ENCODE assay signal across 23 cellular contexts in the genomic region with DNA sequence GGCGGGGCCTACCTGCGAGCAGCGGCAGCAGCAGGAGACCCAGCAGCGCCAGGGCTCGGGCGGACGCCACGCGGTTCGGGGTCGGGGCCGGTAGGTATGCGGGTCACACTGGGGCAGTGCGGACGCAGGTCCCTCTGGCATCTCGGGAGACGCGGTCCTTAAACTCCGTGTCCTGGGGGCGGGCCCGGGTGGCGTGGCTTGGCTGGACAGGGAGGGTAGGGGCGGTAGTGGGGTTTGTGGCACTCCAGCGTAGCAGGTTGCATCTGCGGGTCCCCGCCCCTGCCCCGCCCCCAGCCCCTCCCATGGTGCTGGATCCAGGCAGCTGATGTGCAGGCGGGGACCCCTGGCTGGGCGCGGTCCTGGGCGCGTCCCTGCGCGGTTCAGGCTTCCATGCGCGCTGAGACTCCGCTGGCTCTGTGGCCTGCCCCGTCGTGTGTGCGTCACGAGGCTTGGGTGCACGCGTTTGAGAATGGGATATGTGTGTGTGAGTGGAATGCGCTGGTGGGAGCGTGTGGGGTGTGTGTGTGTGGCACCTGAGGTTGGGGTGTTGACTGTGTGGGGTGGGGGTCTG.
A peak's percentile ranks its signal among the peaks of the same experiment; 100 is the strongest.
DNase-seq lines count a peak whose midpoint lies in the region; ATAC-seq and TF ChIP-seq lines count a peak whose summit lies in the region.
"Had no signal": no experiment of that assay in that cellular context is flagged by ENCODE, and none has a peak within 500 bp of the region (broad histone marks: within the 10 kb centered on the region; RNA-seq: fewer than 3 reads in every experiment).

No MANE protein-coding gene starts in this region.

- H4K20me1 ChIP-seq in SK-N-SH (ENCODE audit: insufficient read depth) = no peaks in the 10 kb centered on the region

- WGBS in SK-N-SH (ENCODE audit: low lambda C conversion rate) = 47% methylated on average over 21 of the region's 45 CpGs
- 6% methylated on average over 45 of the region's 45 CpGs for WGBS in right cardiac atrium

- H3K9me3 ChIP-seq in SK-N-SH (no peaks in the 10 kb centered on the region), right cardiac atrium (ENCODE audit: control insufficient read depth, low read length) (no peaks in the 10 kb centered on the region)
- H3K9me3 ChIP-seq: MG63 had no signal

- DNase-seq in SK-N-SH (peak; percentile 42), NCI-H526 treated with DMSO at 0.1 percent for 48 hours (lab: John Stamatoyannopoulos, UW) (peak; percentile 10), right cardiac atrium (no peak), osteocyte (ENCODE audit: extremely low spot score, unreplicated experiment) (peak; percentile 84), DMS79 treated with DMSO at 0.1 percent for 48 hours (lab: John Stamatoyannopoulos, UW) (no peak), SW480 (ENCODE audit: low spot score) (no peak)
- DNase-seq in activated CD8-positive, alpha-beta T cell treated with anti-CD3 and anti-CD28 coated beads for 36 hours = no peak
- DNase-seq: activated CD4-positive, alpha-beta T cell treated with anti-CD3 and anti-CD28 coated beads for 36 hours; activated gamma-delta T cell treated with Interleukin-2 at 50 U/mL for 16 hours; cerebellar nuclear complex; HCEC 1CT; hippocampal formation; IMR-90; left cardiac atrium; MG63; NCI-H146; NCI-H446; RPMI8226; stimulated activated CD4-positive, alpha-beta T cell treated with anti-CD3 and anti-CD28 coated beads, Interleukin-12 subunit alpha, Interleukin-12 subunit beta, amount 100 ng/mL, for 4 hours had no signal

- TF ChIP-seq RAD21 in SK-N-SH (IDR thresholded peaks at IDR 0.05; ENCODE audit: low read length) = no peak

- no peaks in the 10 kb centered on the region for H3K27me3 ChIP-seq in SK-N-SH (ENCODE audit: insufficient read depth)
- H3K27me3 ChIP-seq in right cardiac atrium (ENCODE audit: control insufficient read depth, insufficient read depth) = no peaks in the 10 kb centered on the region
- H3K27me3 ChIP-seq: MG63 had no signal

- no peaks in the 10 kb centered on the region for H3K36me3 ChIP-seq in SK-N-SH (replicated peaks in 1 of 2; ENCODE audit: control insufficient read depth in 1 of 2, insufficient read depth in 2 of 2, low read length in 1 of 2)
- H3K36me3 ChIP-seq: MG63 had no signal

- no peaks in the 10 kb centered on the region for H3K9me2 ChIP-seq in SK-N-SH

- H3K79me2 ChIP-seq in SK-N-SH (ENCODE audit: insufficient read depth) = no peaks in the 10 kb centered on the region

- H3K4me2 ChIP-seq in SK-N-SH = no peak overlapping the region

- no peak for TF ChIP-seq CTCF in SK-N-SH (IDR thresholded peaks at IDR 0.05)
- no peak for TF ChIP-seq CTCF in osteocyte (IDR thresholded peaks at IDR 0.05)
- no peak for TF ChIP-seq CTCF in activated CD8-positive, alpha-beta T cell treated with anti-CD3 and anti-CD28 coated beads for 36 hours (IDR thresholded peaks at IDR 0.05)

- H3K9me3 Mint-ChIP-seq in osteocyte (ENCODE audit: unreplicated experiment) = peaks cover 12% of the 10 kb centered on the region
- peaks cover 5% of the 10 kb centered on the region for H3K9me3 Mint-ChIP-seq in activated CD8-positive, alpha-beta T cell treated with anti-CD3 and anti-CD28 coated beads for 36 hours

- H3K4me1 ChIP-seq in SK-N-SH (ENCODE audit: control insufficient read depth in 1 of 2, insufficient read depth in 2 of 2, low read depth in 1 of 2, low read length in 1 of 2) = no peaks in the 10 kb centered on the region
- H3K4me1 ChIP-seq in right cardiac atrium (ENCODE audit: control insufficient read depth, insufficient read depth, low read length) = no peaks in the 10 kb centered on the region

- H3K27ac Mint-ChIP-seq in osteocyte (ENCODE audit: unreplicated experiment) = no peak overlapping the region
- H3K27ac Mint-ChIP-seq in activated CD8-positive, alpha-beta T cell treated with anti-CD3 and anti-CD28 coated beads for 36 hours = no peak overlapping the region
- H3K27ac Mint-ChIP-seq: activated CD4-positive, alpha-beta T cell treated with anti-CD3 and anti-CD28 coated beads for 36 hours had no signal

- no peak overlapping the region for H3K4me3 ChIP-seq in SK-N-SH (ENCODE audit: low read depth in 2 of 2, low read length in 1 of 2)
- H3K4me3 ChIP-seq in right cardiac atrium (ENCODE audit: low read length) = no peak overlapping the region
- H3K4me3 ChIP-seq: GM12878, MG63 had no signal

- no peaks in the 10 kb centered on the region for H3K36me3 Mint-ChIP-seq in osteocyte (ENCODE audit: unreplicated experiment)
- H3K36me3 Mint-ChIP-seq in activated CD8-positive, alpha-beta T cell treated with anti-CD3 and anti-CD28 coated beads for 36 hours (ENCODE audit: low read depth) = no peaks in the 10 kb centered on the region

- H3K9ac ChIP-seq in SK-N-SH = no peak overlapping the region

- no peaks in the 10 kb centered on the region for H3K4me1 Mint-ChIP-seq in osteocyte (ENCODE audit: unreplicated experiment)
- peaks cover 4% of the 10 kb centered on the region for H3K4me1 Mint-ChIP-seq in activated CD8-positive, alpha-beta T cell treated with anti-CD3 and anti-CD28 coated beads for 36 hours (ENCODE audit: low read depth)
- H3K4me1 Mint-ChIP-seq: activated CD4-positive, alpha-beta T cell treated with anti-CD3 and anti-CD28 coated beads for 36 hours; neural crest cell had no signal

- H3K27me3 Mint-ChIP-seq in osteocyte (ENCODE audit: unreplicated experiment) = no peaks in the 10 kb centered on the region
- H3K27me3 Mint-ChIP-seq in activated CD8-positive, alpha-beta T cell treated with anti-CD3 and anti-CD28 coated beads for 36 hours = peaks cover 17% of the 10 kb centered on the region

- ATAC-seq in SK-N-SH treated with all-trans-retinoic acid at 6 μM for 48 hours = no peak
- peak; percentile 28 to 55 for ATAC-seq in right cardiac atrium
- ATAC-seq in activated CD8-positive, alpha-beta T cell treated with anti-CD3 and anti-CD28 coated beads for 36 hours = no peak
- ATAC-seq: activated CD4-positive, alpha-beta T cell treated with anti-CD3 and anti-CD28 coated beads for 36 hours; GM12878 had no signal

- intact Hi-C loops in right cardiac atrium (cut with DNase I) = no loop called here
- intact Hi-C loops in activated CD8-positive, alpha-beta T cell treated with anti-CD3 and anti-CD28 coated beads for 36 hours (cut with micrococcal nuclease) = no loop called here

- no peaks in the 10 kb centered on the region for H3F3A ChIP-seq in SK-N-SH (replicated peaks; ENCODE audit: insufficient read depth)

- POLR2A ChIA-PET in SK-N-SH (lab: Yijun Ruan, JAX) = no interaction called here
- POLR2A ChIA-PET in activated CD8-positive, alpha-beta T cell treated with anti-CD3 and anti-CD28 coated beads for 36 hours (lab: Charles Lee) = no interaction called here

- no peak for TF ChIP-seq EP300 in SK-N-SH (IDR thresholded peaks at IDR 0.05; ENCODE audit: borderline replicate concordance in 1 of 2, low read depth in 1 of 2, low read length in 1 of 2)

- H2AFZ ChIP-seq in SK-N-SH (ENCODE audit: low read depth) = no peak overlapping the region

- no peak overlapping the region for H3K27ac ChIP-seq in SK-N-SH (ENCODE audit: low read depth in 2 of 2, low read length in 1 of 2)
- no peak overlapping the region for H3K27ac ChIP-seq in right cardiac atrium (ENCODE audit: low read length)
- H3K27ac ChIP-seq: C4-2B had no signal

- CTCF ChIA-PET in SK-N-SH (lab: Yijun Ruan, JAX) = no interaction called here
- CTCF ChIA-PET in activated CD8-positive, alpha-beta T cell treated with anti-CD3 and anti-CD28 coated beads for 36 hours (lab: Charles Lee) = no interaction called here

- no peak overlapping the region for H3K4me3 Mint-ChIP-seq in osteocyte (ENCODE audit: unreplicated experiment)
- no peak overlapping the region for H3K4me3 Mint-ChIP-seq in activated CD8-positive, alpha-beta T cell treated with anti-CD3 and anti-CD28 coated beads for 36 hours
- H3K4me3 Mint-ChIP-seq: activated CD4-positive, alpha-beta T cell treated with anti-CD3 and anti-CD28 coated beads for 36 hours; neural crest cell had no signal

TF ChIP-seq in SK-N-SH, 30 proteins besides CTCF, POLR2A, EP300 and RAD21 (continues in another document):
- TF ChIP-seq CHD2 (IDR thresholded peaks at IDR 0.05; ENCODE audit: low read length, partially characterized antibody) (no peak), FOXM1 (IDR thresholded peaks at IDR 0.05; ENCODE audit: low read depth) (no peak), RFX5 (IDR thresholded peaks at IDR 0.05; ENCODE audit: low read length) (no peak)
- TF ChIP-seq, protein P1, sequence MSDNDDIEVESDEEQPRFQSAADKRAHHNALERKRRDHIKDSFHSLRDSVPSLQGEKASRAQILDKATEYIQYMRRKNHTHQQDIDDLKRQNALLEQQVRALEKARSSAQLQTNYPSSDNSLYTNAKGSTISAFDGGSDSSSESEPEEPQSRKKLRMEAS (IDR thresholded peaks at IDR 0.05; ENCODE audit: low read depth) = no peak
- TF ChIP-seq, protein P2, sequence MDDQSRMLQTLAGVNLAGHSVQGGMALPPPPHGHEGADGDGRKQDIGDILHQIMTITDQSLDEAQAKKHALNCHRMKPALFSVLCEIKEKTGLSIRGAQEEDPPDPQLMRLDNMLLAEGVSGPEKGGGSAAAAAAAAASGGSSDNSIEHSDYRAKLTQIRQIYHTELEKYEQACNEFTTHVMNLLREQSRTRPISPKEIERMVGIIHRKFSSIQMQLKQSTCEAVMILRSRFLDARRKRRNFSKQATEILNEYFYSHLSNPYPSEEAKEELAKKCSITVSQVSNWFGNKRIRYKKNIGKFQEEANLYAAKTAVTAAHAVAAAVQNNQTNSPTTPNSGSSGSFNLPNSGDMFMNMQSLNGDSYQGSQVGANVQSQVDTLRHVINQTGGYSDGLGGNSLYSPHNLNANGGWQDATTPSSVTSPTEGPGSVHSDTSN (IDR thresholded peaks at IDR 0.05) = no peak

TF ChIP-seq in SK-N-SH treated with all-trans-retinoic acid at 6 μM for 48 hours, 23 proteins besides CTCF, POLR2A, EP300 and RAD21 (continues in another document):
- no peak for TF ChIP-seq ESRRG (CRISPR knock-in tag; IDR thresholded peaks at IDR 0.05)
- TF ChIP-seq, protein P3, sequence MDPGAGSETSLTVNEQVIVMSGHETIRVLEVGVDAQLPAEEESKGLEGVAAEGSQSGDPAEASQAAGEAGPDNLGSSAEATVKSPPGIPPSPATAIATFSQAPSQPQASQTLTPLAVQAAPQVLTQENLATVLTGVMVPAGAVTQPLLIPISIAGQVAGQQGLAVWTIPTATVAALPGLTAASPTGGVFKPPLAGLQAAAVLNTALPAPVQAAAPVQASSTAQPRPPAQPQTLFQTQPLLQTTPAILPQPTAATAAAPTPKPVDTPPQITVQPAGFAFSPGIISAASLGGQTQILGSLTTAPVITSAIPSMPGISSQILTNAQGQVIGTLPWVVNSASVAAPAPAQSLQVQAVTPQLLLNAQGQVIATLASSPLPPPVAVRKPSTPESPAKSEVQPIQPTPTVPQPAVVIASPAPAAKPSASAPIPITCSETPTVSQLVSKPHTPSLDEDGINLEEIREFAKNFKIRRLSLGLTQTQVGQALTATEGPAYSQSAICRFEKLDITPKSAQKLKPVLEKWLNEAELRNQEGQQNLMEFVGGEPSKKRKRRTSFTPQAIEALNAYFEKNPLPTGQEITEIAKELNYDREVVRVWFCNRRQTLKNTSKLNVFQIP (CRISPR knock-in tag; IDR thresholded peaks at IDR 0.05; ENCODE audit: borderline replicate concordance, low read depth) = no peak
- TF ChIP-seq RARB (CRISPR knock-in tag; IDR thresholded peaks at IDR 0.05) = no peak
- TF ChIP-seq PPARA (CRISPR knock-in tag; IDR thresholded peaks at IDR 0.05; ENCODE audit: borderline replicate concordance) = no peak

Comparison
In these comparisons a context has a peak if more than half of its experiments do, and no peak if none do; other contexts are left out.
1. DNase-seq: peak in SK-N-SH (single experiment), NCI-H526 treated with DMSO at 0.1 percent for 48 hours (single experiment) and osteocyte (single experiment); none in right cardiac atrium (0 of 3), DMS79 treated with DMSO at 0.1 percent for 48 hours (single experiment), activated CD8-positive, alpha-beta T cell treated with anti-CD3 and anti-CD28 coated beads for 36 hours (single experiment) and SW480 (single experiment).
2. ATAC-seq: peak in right cardiac atrium (2 of 2); none in SK-N-SH treated with all-trans-retinoic acid at 6 μM for 48 hours (single experiment) and activated CD8-positive, alpha-beta T cell treated with anti-CD3 and anti-CD28 coated beads for 36 hours (single experiment).